Comparison of ENCODE assay signal across 28 cellular contexts in genomic region chr17:2931901-2932300, GRCh38.
DNase-seq lines count a peak whose midpoint lies in the region; ATAC-seq and TF ChIP-seq lines count a peak whose summit lies in the region.
"Had no signal": no experiment of that assay in that cellular context is flagged by ENCODE, and none has a peak within 500 bp of the region (broad histone marks: within the 10 kb centered on the region; RNA-seq: fewer than 3 reads in every experiment).

No MANE protein-coding gene starts in this region.

- H3K9me3 ChIP-seq in Karpas-422 (ENCODE audit: low read length): no peaks in the 10 kb centered on the region
- no peaks in the 10 kb centered on the region for H3K9me3 ChIP-seq in neuronal stem cell (replicated peaks in 1 of 2; ENCODE audit: control insufficient read depth in 2 of 2, insufficient read depth in 1 of 2, low read depth in 1 of 2, low read length in 2 of 2)
- H3K9me3 ChIP-seq: left lung, SJSA1 had no signal

- H3K36me3 Mint-ChIP-seq in T-cell: peaks cover 40% of the 10 kb centered on the region
- no peaks in the 10 kb centered on the region for H3K36me3 Mint-ChIP-seq in glutamatergic neuron (ENCODE audit: unreplicated experiment)

- no peaks in the 10 kb centered on the region for H3K79me1 ChIP-seq in neuronal stem cell (ENCODE audit: low read depth, low read length)

- H2AK5ac ChIP-seq in neuronal stem cell (ENCODE audit: low read depth, low read length): no peak overlapping the region

- H3K27me3 Mint-ChIP-seq in T-cell (no peaks in the 10 kb centered on the region), glutamatergic neuron (ENCODE audit: unreplicated experiment) (peaks cover 11% of the 10 kb centered on the region)
- H3K27me3 Mint-ChIP-seq: activated naive CD4-positive, alpha-beta T cell treated with anti-CD3 and anti-CD28 coated beads, Interleukin-2, amount 50 U/mL, for 24 hours had no signal

- H3K9me3 Mint-ChIP-seq in T-cell (no peaks in the 10 kb centered on the region), glutamatergic neuron (ENCODE audit: unreplicated experiment) (peaks cover 5% of the 10 kb centered on the region)
- H3K9me3 Mint-ChIP-seq: activated naive CD4-positive, alpha-beta T cell treated with anti-CD3 and anti-CD28 coated beads, Interleukin-2, amount 50 U/mL, for 24 hours had no signal

- no peak for TF ChIP-seq CTCF in glutamatergic neuron (IDR thresholded peaks at IDR 0.05; ENCODE audit: partially characterized antibody, unreplicated experiment)

- H3K23ac ChIP-seq in neuronal stem cell (ENCODE audit: low read depth, low read length, poor library complexity): no peak overlapping the region

- no peak overlapping the region for H3K4me3 ChIP-seq in Karpas-422 (ENCODE audit: low read length)
- H3K4me3 ChIP-seq in neuronal stem cell (ENCODE audit: low read length in 2 of 2): no peak overlapping the region
- H3K4me3 ChIP-seq: K562, left lung, SJSA1, skin epidermis had no signal

- peak overlapping the region; percentile 52 for H3K9ac ChIP-seq in Karpas-422 (ENCODE audit: low read length)
- H3K9ac ChIP-seq in neuronal stem cell (ENCODE audit: low read depth, low read length, poor library complexity): no peak overlapping the region
- H3K9ac ChIP-seq: parathyroid adenoma had no signal

- H3K27ac ChIP-seq in Karpas-422 (ENCODE audit: low read length) (peak overlapping the region; percentile 71), neuronal stem cell (replicated peaks; ENCODE audit: low read length) (no peak overlapping the region)
- H3K27ac ChIP-seq: left lung, parathyroid adenoma, RWPE1, SJSA1, skin epidermis had no signal

- H3K4me2 ChIP-seq in Karpas-422 (ENCODE audit: low read depth, low read length, poor library complexity, severe bottlenecking) (peak overlapping the region; percentile 54), neuronal stem cell (ENCODE audit: insufficient read depth, low read length, poor library complexity, severe bottlenecking) (no peak overlapping the region)

- no peak overlapping the region for H4K8ac ChIP-seq in neuronal stem cell (ENCODE audit: low read depth, low read length)

- no peak overlapping the region for H2BK15ac ChIP-seq in neuronal stem cell (ENCODE audit: low read length)

- H3K4me3 Mint-ChIP-seq in T-cell: no peak overlapping the region
- peak overlapping the region; percentile 47 for H3K4me3 Mint-ChIP-seq in glutamatergic neuron (ENCODE audit: unreplicated experiment)
- H3K4me3 Mint-ChIP-seq: activated naive CD4-positive, alpha-beta T cell treated with anti-CD3 and anti-CD28 coated beads, Interleukin-2, amount 50 U/mL, for 24 hours; HFFc6 had no signal

- no peak overlapping the region for H2BK5ac ChIP-seq in neuronal stem cell (ENCODE audit: low read length)

- no peaks in the 10 kb centered on the region for H3K79me2 ChIP-seq in Karpas-422 (ENCODE audit: low read length)
- H3K79me2 ChIP-seq: parathyroid adenoma had no signal

- WGBS in neuronal stem cell (ENCODE audit: extremely low coverage in 2 of 2, insufficient read length in 2 of 2, insufficient replicate concordance in 1 of 2), 2 donors: no CpG with 5 or more reads among the region's 11 CpGs

- no peak overlapping the region for H2BK12ac ChIP-seq in neuronal stem cell (ENCODE audit: low read length)

- no peak overlapping the region for H4K91ac ChIP-seq in neuronal stem cell (ENCODE audit: low read depth, low read length, poor library complexity)

- H3K4me1 Mint-ChIP-seq in T-cell (peaks cover 29 to 41% (median 34%) of the 10 kb centered on the region in 3 donors), glutamatergic neuron (ENCODE audit: low read depth, unreplicated experiment) (peaks cover 51% of the 10 kb centered on the region)

- peak overlapping the region; percentile 5 for H3K18ac ChIP-seq in neuronal stem cell (ENCODE audit: low read length)

- CTCF ChIA-PET in T-cell (lab: Charles Lee): interaction anchor here in 1 of 2 donors (0.5 kb wide), 1 partner anchor 577 kb away, joined by 3 read pairs; no protein-coding TSS in a partner anchor

- no peak overlapping the region for H2BK120ac ChIP-seq in neuronal stem cell (ENCODE audit: low read depth, low read length)

- H3K36me3 ChIP-seq in Karpas-422 (ENCODE audit: insufficient read depth, low read length) (no peaks in the 10 kb centered on the region), neuronal stem cell (replicated peaks in 1 of 2; ENCODE audit: control insufficient read depth in 2 of 2, insufficient read depth in 2 of 2, low read length in 2 of 2) (no peaks in the 10 kb centered on the region)
- H3K36me3 ChIP-seq: left lung, SJSA1 had no signal

- no peak for ATAC-seq in T-cell (replicated peaks in 1 of 4)
- no peak for ATAC-seq in HG02678 (IDR thresholded peaks at IDR 0.05; ENCODE audit: unreplicated experiment)
- ATAC-seq: K562, left lung had no signal

- H3K4ac ChIP-seq in neuronal stem cell (ENCODE audit: low read length): no peak overlapping the region

- H3K27ac Mint-ChIP-seq in T-cell (peak overlapping the region; percentile 4 to 46), glutamatergic neuron (ENCODE audit: unreplicated experiment) (peak overlapping the region; percentile 94)
- H3K27ac Mint-ChIP-seq: activated naive CD4-positive, alpha-beta T cell treated with anti-CD3 and anti-CD28 coated beads, Interleukin-2, amount 50 U/mL, for 24 hours; HFFc6 had no signal

- H3K4me1 ChIP-seq in Karpas-422 (ENCODE audit: low read length): peaks cover 28% of the 10 kb centered on the region
- peaks cover 2 to 16% of the 10 kb centered on the region in 2 donors for H3K4me1 ChIP-seq in neuronal stem cell (ENCODE audit: control insufficient read depth in 2 of 2, insufficient read depth in 1 of 2, low read depth in 1 of 2, low read length in 2 of 2)
- H3K4me1 ChIP-seq: parathyroid adenoma, SJSA1 had no signal

- POLR2A ChIA-PET in T-cell (lab: Charles Lee): no interaction called here

- H3K14ac ChIP-seq in neuronal stem cell (ENCODE audit: low read length): no peak overlapping the region

- no peaks in the 10 kb centered on the region for H4K20me1 ChIP-seq in Karpas-422 (ENCODE audit: insufficient read depth, low read depth, low read length)

- no peaks in the 10 kb centered on the region for H3K27me3 ChIP-seq in Karpas-422 (ENCODE audit: low read length)
- no peaks in the 10 kb centered on the region for H3K27me3 ChIP-seq in neuronal stem cell (ENCODE audit: control insufficient read depth in 3 of 3, insufficient read depth in 3 of 3, low read depth in 1 of 3, low read length in 3 of 3)
- H3K27me3 ChIP-seq: SJSA1 had no signal

- no peaks in the 10 kb centered on the region for H3K9me2 ChIP-seq in Karpas-422 (replicated peaks; ENCODE audit: insufficient read depth, low read length)

- DNase-seq in Karpas-422: no peak
- no peak for DNase-seq in T-cell
- DNase-seq in glutamatergic neuron: no peak
- DNase-seq in neuronal stem cell (ENCODE audit: low spot score): no peak
- no peak for DNase-seq in epidermal melanocyte (ENCODE audit: insufficient read length, low spot score)
- DNase-seq in NCI-H2196 treated with DMSO at 0.1 percent for 48 hours (lab: John Stamatoyannopoulos, UW; ENCODE audit: unreplicated experiment): no peak
- DNase-seq in activated CD4-positive, alpha-beta T cell treated with anti-CD3 and anti-CD28 coated beads for 4 hours: no peak
- DNase-seq: activated CD4-positive, alpha-beta T cell treated with anti-CD3 and anti-CD28 coated beads, Interleukin-2, amount 50 U/mL, for 4 hours; activated CD8-positive, alpha-beta memory T cell treated with anti-CD3 and anti-CD28 coated beads, Interleukin-2, amount 50 U/mL, for 4 hours; amniotic stem cell; Calu3; DMS79 treated with DMSO at 0.1 percent for 48 hours; GF-D8; GOT3; HFFc6; hypothalamus; left lung; NCI-H1092; NCI-H1694; OCI-M1; stimulated activated naive CD4-positive, alpha-beta T cell treated with Interleukin-2 at 50 U/mL for 16 hours had no signal

- H2AFZ ChIP-seq in Karpas-422 (ENCODE audit: low read length) (peak overlapping the region; percentile 54; the same call in 1 of the 2 replicates), neuronal stem cell (ENCODE audit: low read length) (no peak overlapping the region)
- H2AFZ ChIP-seq: parathyroid adenoma had no signal
